17 cellular contexts compared by ENCODE assay signal in the genomic region with DNA sequence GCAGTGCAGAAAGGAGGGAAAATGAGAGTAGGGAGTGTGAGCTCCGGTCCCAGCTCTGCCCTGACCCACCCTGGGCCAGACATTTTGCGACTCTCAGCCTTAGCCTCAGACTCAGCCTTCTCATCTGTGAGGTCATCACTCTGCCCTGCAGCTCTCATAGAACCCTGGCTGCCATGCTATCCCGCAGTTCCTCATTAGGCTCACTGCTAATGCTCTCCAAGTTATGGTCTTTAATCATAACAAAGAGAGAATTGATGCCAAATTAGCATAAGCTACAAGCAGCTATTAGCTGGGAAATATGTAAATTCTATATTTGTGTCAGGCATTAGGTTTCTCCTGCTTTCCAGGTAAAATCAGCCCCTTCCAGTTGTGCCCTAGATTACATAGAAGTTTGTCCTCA. TPM values are rescaled to one million over a fixed set of nuclear protein-coding genes. Genes with fewer than 3 reads are reported as not detected.
A peak's percentile ranks its signal among the peaks of the same experiment; 100 is the strongest.
DNase-seq lines count a peak whose midpoint lies in the region; ATAC-seq and TF ChIP-seq lines count a peak whose summit lies in the region.
"Had no signal": no experiment of that assay in that cellular context is flagged by ENCODE, and none has a peak within 500 bp of the region (broad histone marks: within the 10 kb centered on the region; RNA-seq: fewer than 3 reads in every experiment).

No MANE protein-coding gene starts in this region.

- H3K9me3 Mint-ChIP-seq in nephron = no peaks in the 10 kb centered on the region
- H3K9me3 Mint-ChIP-seq: CD4-positive, CD25-positive, alpha-beta regulatory T cell had no signal

- ATAC-seq in GM21825 (IDR thresholded peaks at IDR 0.05; ENCODE audit: unreplicated experiment) = no peak
- ATAC-seq: GM12878 had no signal

- H3K27me3 Mint-ChIP-seq in nephron (ENCODE audit: low read depth) = peaks cover 24% of the 10 kb centered on the region

- H3K4me1 Mint-ChIP-seq in nephron = peaks cover 40% of the 10 kb centered on the region

- H3K4me3 Mint-ChIP-seq in nephron = no peak overlapping the region
- H3K4me3 Mint-ChIP-seq: CD4-positive, CD25-positive, alpha-beta regulatory T cell had no signal

- TF ChIP-seq CTCF in nephron (IDR thresholded peaks at IDR 0.05; ENCODE audit: unreplicated experiment in 3 of 3) = no peak

- peak overlapping the region; percentile 18 to 78 (median 77) for H3K27ac Mint-ChIP-seq in nephron

- peak; percentile 11 for DNase-seq in NOMO-1 treated with DMSO at 0.1 percent for 48 hours (lab: John Stamatoyannopoulos, UW; ENCODE audit: unreplicated experiment)
- no peak for DNase-seq in NOMO-1 (lab: John Stamatoyannopoulos, UW; ENCODE audit: unreplicated experiment in 2 of 2)
- peak; percentile 59 for DNase-seq in NCI-H69 (lab: John Stamatoyannopoulos, UW)
- no peak for DNase-seq in H4 (ENCODE audit: low spot score)
- no peak for DNase-seq in NCI-H345 treated with DMSO at 0.1 percent for 48 hours (lab: John Stamatoyannopoulos, UW; ENCODE audit: unreplicated experiment)
- DNase-seq: ACHN; Calu3; CD4-positive, CD25-positive, alpha-beta regulatory T cell; DMS 273 treated with DMSO at 0.1 percent for 48 hours; GM23248; H7 had no signal

- no peaks in the 10 kb centered on the region for H3K36me3 Mint-ChIP-seq in nephron (ENCODE audit: low read depth)
- H3K36me3 Mint-ChIP-seq: CD4-positive, CD25-positive, alpha-beta regulatory T cell had no signal

RNA-seq across cellular contexts. Expression of a gene that starts 46.5 kb away (rescaled TPM):
- total RNA-seq in H4 (2014; rRNA removed; shearing (Covaris generic)) = not detected in 2 replicates
- total RNA-seq: A172; Calu3; CD4-positive, CD25-positive, alpha-beta regulatory T cell; Daoy; GM12878; GM23248; H7; HT-29 had no signal

Comparison
In these comparisons a context has a peak if more than half of its experiments do, and no peak if none do; other contexts are left out.
1. DNase-seq: peak in NOMO-1 treated with DMSO at 0.1 percent for 48 hours (single experiment) and NCI-H69 (single experiment); none in NOMO-1 (0 of 2), H4 (single experiment) and NCI-H345 treated with DMSO at 0.1 percent for 48 hours (single experiment).